32 cellular contexts compared by ENCODE assay signal in genomic region chr2:187263675-187264580, GRCh38.
DNase-seq lines count a peak whose midpoint lies in the region; FAIRE-seq and TF ChIP-seq lines count a peak whose summit lies in the region.
"Had no signal": no experiment of that assay in that cellular context is flagged by ENCODE, and none has a peak within 500 bp of the region (broad histone marks: within the 10 kb centered on the region; RNA-seq: fewer than 3 reads in every experiment).

No MANE protein-coding gene starts in this region.

- no peak overlapping the region for H3K9ac ChIP-seq in NT2/D1 (ENCODE audit: insufficient read length, low read depth)
- H3K9ac ChIP-seq in endothelial cell of umbilical vein (replicated peaks; ENCODE audit: extremely low read depth, insufficient read depth, low read length), result peak overlapping the region; percentile 85
- H3K9ac ChIP-seq in mesendoderm (ENCODE audit: low read length), result no peak overlapping the region

- intact Hi-C loops in endothelial cell of umbilical vein (cut with micrococcal nuclease), result loop anchor here (1.0 to 5.0 kb wide), 13 partner anchors 38 to 401 kb away; partner anchors contain the start of genes CALCRL and TFPI

- no peaks in the 10 kb centered on the region for H4K20me1 ChIP-seq in endothelial cell of umbilical vein (replicated peaks; ENCODE audit: control insufficient read depth, extremely low read depth, insufficient read depth, low read length)

- H3K9me3 ChIP-seq in NT2/D1 (ENCODE audit: insufficient read depth, low read length), result no peaks in the 10 kb centered on the region
- no peaks in the 10 kb centered on the region for H3K9me3 ChIP-seq in endothelial cell of umbilical vein (replicated peaks; ENCODE audit: control insufficient read depth, insufficient read depth, low read length)
- H3K9me3 ChIP-seq: Caco-2, upper lobe of right lung had no signal

- H3K27ac ChIP-seq in endothelial cell of umbilical vein (ENCODE audit: insufficient read depth, low read depth, low read length) (peak overlapping the region; percentile 96), mesendoderm (ENCODE audit: low read depth, low read length) (no peak overlapping the region)
- H3K27ac ChIP-seq: cardiac muscle cell, upper lobe of right lung, WERI-Rb-1 had no signal

- H3K23ac ChIP-seq in mesendoderm (ENCODE audit: low read length), result no peak overlapping the region

- no peaks in the 10 kb centered on the region for H3K79me2 ChIP-seq in endothelial cell of umbilical vein (ENCODE audit: control insufficient read depth, insufficient read depth, low read length)
- no peaks in the 10 kb centered on the region for H3K79me2 ChIP-seq in mesendoderm (ENCODE audit: control insufficient read depth, insufficient read depth, low read length)

- dilution Hi-C loops in endothelial cell of umbilical vein (cut with MboI; ENCODE audit: extremely low pct_ligation_motif_present, low sequenced_read_pairs), result no loop called here

- TF ChIP-seq POLR2A in endothelial cell of umbilical vein (IDR thresholded peaks at IDR 0.05; ENCODE audit: low read depth, low read length), result peak; percentile 92

- H3K56ac ChIP-seq in mesendoderm (ENCODE audit: low read length), result no peak overlapping the region

- no peak overlapping the region for H4K8ac ChIP-seq in mesendoderm (ENCODE audit: low read depth, low read length)

- H3K4me3 ChIP-seq in NT2/D1 (ENCODE audit: insufficient read length, low read depth) (no peak overlapping the region), endothelial cell of umbilical vein (replicated peaks in 1 of 3; ENCODE audit: insufficient read depth in 1 of 3, low read depth in 1 of 3, low read length in 3 of 3) (peak overlapping the region in 2 of 3 experiments; percentile 9 to 45), mesendoderm (ENCODE audit: low read length) (no peak overlapping the region)
- H3K4me3 ChIP-seq: cardiac muscle cell, skin epidermis, upper lobe of right lung had no signal

- H2BK5ac ChIP-seq in mesendoderm (ENCODE audit: low read length), result no peak overlapping the region

- peak; percentile 19 for DNase-seq in ELF-1 (ENCODE audit: low read depth, low spot score)
- DNase-seq in NT2/D1 (ENCODE audit: low read depth, low spot score), result peak; percentile 23
- peak; percentile 94 for DNase-seq in endothelial cell of umbilical vein (ENCODE audit: low read depth, low spot score)
- peak; percentile 15 for DNase-seq in mesendoderm
- DNase-seq in iPS-NIHi11 (ENCODE audit: low spot score), result no peak
- no peak for DNase-seq in SK-N-DZ (ENCODE audit: low spot score)
- DNase-seq in activated gamma-delta T cell (lab: John Stamatoyannopoulos, UW), result no peak
- no peak for DNase-seq in activated T-cell treated with anti-CD3 and anti-CD28 coated beads, Interleukin-2, amount 50 U/mL, for 48 hours
- DNase-seq: 8988T; activated CD4-positive, alpha-beta T cell treated with anti-CD3 and anti-CD28 coated beads, Interleukin-2, amount 10 ng/mL, durations not matched to agents 24 days and 14 days; activated gamma-delta T cell treated with Interleukin-2 at 50 U/mL for 16 hours; C1 segment of cervical spinal cord; Caco-2; DMS53; effector CD8-positive, alpha-beta T cell; GOT3; head of caudate nucleus; mammary epithelial cell; NCI-H2029 treated with DMSO at 0.1 percent for 48 hours; NCI-H2227 treated with DMSO at 0.1 percent for 48 hours; NCI-H526; nephron progenitor cell; NK-92 treated with Interleukin-12 subunit alpha and Interleukin-12 subunit beta, amount 100 ng/mL, for 24 hours; PC-3; stimulated activated naive CD4-positive, alpha-beta T cell; upper lobe of right lung; WERI-Rb-1 had no signal

- no peaks in the 10 kb centered on the region for H3K79me1 ChIP-seq in mesendoderm (ENCODE audit: low read length)

- no peaks in the 10 kb centered on the region for H3K27me3 ChIP-seq in NT2/D1 (ENCODE audit: insufficient read depth, insufficient read length)
- no peaks in the 10 kb centered on the region for H3K27me3 ChIP-seq in endothelial cell of umbilical vein (ENCODE audit: control insufficient read depth in 2 of 2, insufficient read depth in 2 of 2, low read length in 2 of 2)
- H3K27me3 ChIP-seq in mesendoderm (ENCODE audit: insufficient read depth, low read length, poor library complexity), result no peaks in the 10 kb centered on the region
- H3K27me3 ChIP-seq: cardiac muscle cell, upper lobe of right lung had no signal

- H2AK5ac ChIP-seq in mesendoderm (ENCODE audit: low read length), result no peak overlapping the region

- H3K36me3 ChIP-seq in NT2/D1 (ENCODE audit: insufficient read depth, insufficient read length, low read length) (no peaks in the 10 kb centered on the region), endothelial cell of umbilical vein (ENCODE audit: control insufficient read depth in 2 of 2, extremely low read depth in 1 of 2, insufficient read depth in 2 of 2, low read length in 2 of 2) (no peaks in the 10 kb centered on the region), mesendoderm (ENCODE audit: control insufficient read depth, insufficient read depth, low read length) (no peaks in the 10 kb centered on the region)
- H3K36me3 ChIP-seq: cardiac muscle cell, upper lobe of right lung, WERI-Rb-1 had no signal

- H3K4me2 ChIP-seq in endothelial cell of umbilical vein (ENCODE audit: insufficient read depth, low read length) (peak overlapping the region; percentile 74), mesendoderm (ENCODE audit: low read length) (no peak overlapping the region)

- no peak overlapping the region for H3K18ac ChIP-seq in mesendoderm (ENCODE audit: low read length)

- peak; percentile 79 for FAIRE-seq in endothelial cell of umbilical vein (lab: Jason Lieb, UNC)
- FAIRE-seq: astrocyte, colon, G401.6 had no signal

- no peaks in the 10 kb centered on the region for H3K9me1 ChIP-seq in endothelial cell of umbilical vein (replicated peaks; ENCODE audit: control insufficient read depth, extremely low read depth, insufficient read depth, low read length)

- TSS peak; percentile 71 for BruUV-seq in endothelial cell of umbilical vein (replicated peaks; lab: Mats Ljungman, UMichigan)

- WGBS in mesendoderm (ENCODE audit: extremely low coverage, insufficient coverage, low lambda C conversion rate), result no CpG with 5 or more reads among the region's 10 CpGs

- CTCF ChIA-PET in endothelial cell of umbilical vein (lab: Charles Lee), result interaction anchor here (0.7 to 2.7 kb wide), 10 partner anchors 11 to 401 kb away, joined by 3 to 7 read pairs (median 3); no protein-coding TSS in a partner anchor

- TF ChIP-seq CTCF in endothelial cell of umbilical vein (IDR thresholded peaks at IDR 0.05; ENCODE audit: extremely low read depth in 1 of 2, insufficient read depth in 1 of 2, low read depth in 1 of 2, low read length in 2 of 2), result no peak

- H2BK120ac ChIP-seq in mesendoderm (ENCODE audit: low read depth, low read length), result no peak overlapping the region

- no peak overlapping the region for H2AFZ ChIP-seq in endothelial cell of umbilical vein (ENCODE audit: low read depth, low read length)

- no peak overlapping the region for H4K5ac ChIP-seq in mesendoderm (ENCODE audit: low read length)

- POLR2A ChIA-PET in endothelial cell of umbilical vein (lab: Charles Lee), result interaction anchor here (0.7 to 1.6 kb wide), 6 partner anchors 11 to 184 kb away, joined by 3 to 8 read pairs (median 4); partner anchors contain the start of gene CALCRL

- no peak overlapping the region for H2BK15ac ChIP-seq in mesendoderm (replicated peaks; ENCODE audit: low read depth)

- no peak overlapping the region for H3K4ac ChIP-seq in mesendoderm (ENCODE audit: low read depth, low read length)

- H3K4me1 ChIP-seq in NT2/D1 (ENCODE audit: insufficient read depth, insufficient read length) (no peaks in the 10 kb centered on the region), endothelial cell of umbilical vein (ENCODE audit: control insufficient read depth, extremely low read depth, insufficient read depth, low read length) (peaks cover 36% of the 10 kb centered on the region), mesendoderm (ENCODE audit: control insufficient read depth, low read depth, low read length) (peaks cover 3% of the 10 kb centered on the region)
- H3K4me1 ChIP-seq: Caco-2, upper lobe of right lung had no signal

TF ChIP-seq in endothelial cell of umbilical vein, 7 proteins besides CTCF, POLR2A, EP300 and RAD21:
- peak; percentile 59 for TF ChIP-seq JUN (IDR thresholded peaks at IDR 0.05; ENCODE audit: borderline replicate concordance, insufficient read depth, insufficient read length, low read depth)
- peak; percentile 21 for TF ChIP-seq FOS (IDR thresholded peaks at IDR 0.05; ENCODE audit: borderline replicate concordance, insufficient read depth, low read length)
- TF ChIP-seq POLR2AphosphoS5 (IDR thresholded peaks at IDR 0.05; ENCODE audit: insufficient read depth, low read depth, low read length), result peak; percentile 82
- TF ChIP-seq, protein P1, sequence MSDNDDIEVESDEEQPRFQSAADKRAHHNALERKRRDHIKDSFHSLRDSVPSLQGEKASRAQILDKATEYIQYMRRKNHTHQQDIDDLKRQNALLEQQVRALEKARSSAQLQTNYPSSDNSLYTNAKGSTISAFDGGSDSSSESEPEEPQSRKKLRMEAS (IDR thresholded peaks at IDR 0.05; ENCODE audit: insufficient read depth, insufficient read length), result no peak
- TF ChIP-seq GATA2 (IDR thresholded peaks at IDR 0.05; ENCODE audit: insufficient read depth, insufficient read length, low read depth, low read length), result peak; percentile 82
- no peak for TF ChIP-seq MYC (IDR thresholded peaks at IDR 0.05; ENCODE audit: low read depth, low read length)
- TF ChIP-seq EZH2 (IDR thresholded peaks at IDR 0.05; ENCODE audit: borderline replicate concordance, low read depth, low read length, severe bottlenecking), result no peak

Comparison
In these comparisons a context has a peak if more than half of its experiments do, and no peak if none do; other contexts are left out.
1. DNase-seq: peak in ELF-1 (single experiment), NT2/D1 (single experiment), endothelial cell of umbilical vein (single experiment) and mesendoderm (single experiment); none in iPS-NIHi11 (single experiment), SK-N-DZ (single experiment), activated gamma-delta T cell (single experiment) and activated T-cell treated with anti-CD3 and anti-CD28 coated beads, Interleukin-2, amount 50 U/mL, for 48 hours (0 of 2).
2. H3K4me3 ChIP-seq: peak in endothelial cell of umbilical vein (2 of 3); none in NT2/D1 (single experiment) and mesendoderm (single experiment).